1 cellular context compared by ENCODE assay signal in the genomic region with DNA sequence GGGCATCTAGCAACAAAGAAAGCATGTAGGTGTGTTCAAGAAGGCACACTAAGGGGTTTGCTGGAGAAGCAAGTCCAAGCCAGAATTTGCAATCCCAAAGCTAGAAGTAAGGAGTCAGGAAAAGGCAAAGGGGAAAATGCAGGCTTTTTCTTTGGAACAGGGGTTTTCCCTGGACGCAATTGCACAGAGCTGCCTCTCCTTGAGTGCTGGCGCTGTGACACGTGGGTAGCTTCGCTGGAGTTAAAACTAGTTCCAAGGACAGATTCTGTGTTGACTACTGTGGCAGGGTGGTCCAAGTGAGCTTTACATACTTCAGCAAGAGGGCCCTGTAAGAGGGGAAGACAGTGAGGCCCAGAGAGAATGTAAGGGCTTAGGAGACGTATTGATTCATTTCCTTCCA.
TF ChIP-seq lines count a peak whose summit lies in the region.

No MANE protein-coding gene starts in this region.

TF ChIP-seq in SK-N-SH, 30 proteins besides CTCF, POLR2A, EP300 and RAD21 (continued from another document):
- TF ChIP-seq, protein P1, sequence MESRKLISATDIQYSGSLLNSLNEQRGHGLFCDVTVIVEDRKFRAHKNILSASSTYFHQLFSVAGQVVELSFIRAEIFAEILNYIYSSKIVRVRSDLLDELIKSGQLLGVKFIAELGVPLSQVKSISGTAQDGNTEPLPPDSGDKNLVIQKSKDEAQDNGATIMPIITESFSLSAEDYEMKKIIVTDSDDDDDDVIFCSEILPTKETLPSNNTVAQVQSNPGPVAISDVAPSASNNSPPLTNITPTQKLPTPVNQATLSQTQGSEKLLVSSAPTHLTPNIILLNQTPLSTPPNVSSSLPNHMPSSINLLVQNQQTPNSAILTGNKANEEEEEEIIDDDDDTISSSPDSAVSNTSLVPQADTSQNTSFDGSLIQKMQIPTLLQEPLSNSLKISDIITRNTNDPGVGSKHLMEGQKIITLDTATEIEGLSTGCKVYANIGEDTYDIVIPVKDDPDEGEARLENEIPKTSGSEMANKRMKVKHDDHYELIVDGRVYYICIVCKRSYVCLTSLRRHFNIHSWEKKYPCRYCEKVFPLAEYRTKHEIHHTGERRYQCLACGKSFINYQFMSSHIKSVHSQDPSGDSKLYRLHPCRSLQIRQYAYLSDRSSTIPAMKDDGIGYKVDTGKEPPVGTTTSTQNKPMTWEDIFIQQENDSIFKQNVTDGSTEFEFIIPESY (IDR thresholded peaks at IDR 0.05; ENCODE audit: borderline replicate concordance, low read depth): no peak
- TF ChIP-seq GATA2 (CRISPR knock-in tag; IDR thresholded peaks at IDR 0.05) (no peak), MEF2A (IDR thresholded peaks at IDR 0.05; ENCODE audit: borderline replicate concordance, low read depth) (no peak), SMC3 (IDR thresholded peaks at IDR 0.05; ENCODE audit: low read depth, low read length) (no peak), FOSL2 (IDR thresholded peaks at IDR 0.05; ENCODE audit: borderline replicate concordance, low read depth) (no peak)
